In genomic region chr2:24791452-24791851, GRCh38 we compare ENCODE assay signal across 21 cellular contexts. TPM values are rescaled to one million over a fixed set of nuclear protein-coding genes. Genes with fewer than 3 reads are reported as not detected.
DNase-seq lines count a peak whose midpoint lies in the region; ATAC-seq and TF ChIP-seq lines count a peak whose summit lies in the region.
"Had no signal": no experiment of that assay in that cellular context is flagged by ENCODE, and none has a peak within 500 bp of the region (broad histone marks: within the 10 kb centered on the region; RNA-seq: fewer than 3 reads in every experiment).

No MANE protein-coding gene starts in this region.

- peak overlapping the region in 2 of 7 donors; percentile 19 to 54 for H3K4me3 Mint-ChIP-seq in CD8-positive, alpha-beta memory T cell

- H4K91ac ChIP-seq in trophoblast cell (ENCODE audit: low read depth, low read length), result no peak overlapping the region

- H3K79me2 ChIP-seq in HCT116 (ENCODE audit: insufficient read depth, low read length) (peaks cover 32% of the 10 kb centered on the region), trophoblast cell (ENCODE audit: control insufficient read depth, insufficient read depth, low read length, poor library complexity) (peaks cover 14% of the 10 kb centered on the region)

- in situ Hi-C loops in Panc1 (cut with HindIII; ENCODE audit: low pct_unique_long_range_greater_than_20kb, low sequenced_read_pairs), result no loop called here

- RAD21 ChIA-PET in HCT116 (lab: Charles Lee; ENCODE audit: low non-redundant PET in 1 of 2, low total read pairs in 2 of 2, uncharacterized antibody in 2 of 2, unreplicated experiment in 2 of 2), result interaction anchor here in 1 of 2 experiments (0.9 kb wide), 1 partner anchor 212 kb away, joined by 4 read pairs; no protein-coding TSS in a partner anchor

- peak overlapping the region; percentile 90 for H3K27ac ChIP-seq in CD8-positive, alpha-beta memory T cell (ENCODE audit: low read depth, low read length)
- H3K27ac ChIP-seq in HCT116 (ENCODE audit: low read depth, low read length), result no peak overlapping the region
- H3K27ac ChIP-seq in Panc1 (ENCODE audit: low read length), result peak overlapping the region; percentile 89
- peak overlapping the region; percentile 46 for H3K27ac ChIP-seq in lower lobe of right lung
- no peak overlapping the region for H3K27ac ChIP-seq in trophoblast cell (ENCODE audit: low read depth, low read length)
- H3K27ac ChIP-seq: HL-60 had no signal

- no peak overlapping the region for H2BK5ac ChIP-seq in trophoblast cell (ENCODE audit: low read depth, low read length, poor library complexity)

- H3K14ac ChIP-seq in trophoblast cell (ENCODE audit: low read length), result no peak overlapping the region

- intact Hi-C loops in HCT116 (cut with micrococcal nuclease) (no loop called here), Panc1 (cut with micrococcal nuclease; ENCODE audit: unreplicated experiment) (no loop called here), lower lobe of right lung (cut with DNase I) (no loop called here)

- peak overlapping the region in 1 of 8 donors; percentile 54 for H3K27ac Mint-ChIP-seq in CD8-positive, alpha-beta memory T cell
- H3K27ac Mint-ChIP-seq: stimulated activated naive CD8-positive, alpha-beta T cell treated with anti-CD3 and anti-CD28 coated beads, Interleukin-15, amount 100 ng/mL, for 72 hours had no signal

- TF ChIP-seq CTCF in HCT116 (IDR thresholded peaks at IDR 0.05 in 2 of 3, conservative IDR thresholded peaks at IDR 0.05 in 1 of 3; ENCODE audit: borderline replicate concordance in 1 of 3, insufficient read depth in 1 of 3, low read depth in 2 of 3, low read length in 2 of 3) (no peak), Panc1 (IDR thresholded peaks at IDR 0.05) (no peak), lower lobe of right lung (IDR thresholded peaks at IDR 0.05) (no peak)

- no peaks in the 10 kb centered on the region for H4K20me1 ChIP-seq in HCT116 (ENCODE audit: insufficient read depth)

- peaks cover 17 to 24% (median 22%) of the 10 kb centered on the region in 3 donors for H3K4me1 Mint-ChIP-seq in CD8-positive, alpha-beta memory T cell

- H3K18ac ChIP-seq in trophoblast cell (ENCODE audit: low read length), result no peak overlapping the region

- H2AFZ ChIP-seq in HCT116 (ENCODE audit: low read depth, low read length, poor library complexity, severe bottlenecking) (no peak overlapping the region), trophoblast cell (ENCODE audit: insufficient read depth, low read length, poor library complexity) (no peak overlapping the region)

- no peak overlapping the region for H2AK5ac ChIP-seq in trophoblast cell (ENCODE audit: low read length)

- H3K36me3 Mint-ChIP-seq in CD8-positive, alpha-beta memory T cell, result peaks cover 4 to 26% (median 4%) of the 10 kb centered on the region in 3 donors

- H3K23ac ChIP-seq in trophoblast cell (ENCODE audit: low read length), result no peak overlapping the region

- BruUV-seq in HCT116 (replicated peaks; lab: Mats Ljungman, UMichigan) (no TSS peak), Panc1 (replicated peaks; lab: Mats Ljungman, UMichigan) (no TSS peak)

- H3K4me2 ChIP-seq in HCT116 (ENCODE audit: low read length), result peak overlapping the region; percentile 83
- H3K4me2 ChIP-seq in trophoblast cell (ENCODE audit: low read length), result no peak overlapping the region

- H3K9me2 ChIP-seq in HCT116 (ENCODE audit: insufficient read depth), result no peaks in the 10 kb centered on the region

- CTCF ChIA-PET in CD8-positive, alpha-beta memory T cell (lab: Charles Lee), result interaction anchor here (0.6 kb wide), 1 partner anchor 301 kb away, joined by 4 read pairs; no protein-coding TSS in a partner anchor
- CTCF ChIA-PET in HCT116 (lab: Charles Lee), result interaction anchor here (0.6 to 1.5 kb wide), 4 partner anchors 14 to 369 kb away, joined by 3 to 5 read pairs (median 4); no protein-coding TSS in a partner anchor
- CTCF ChIA-PET in Panc1 (lab: Charles Lee), result interaction anchor here (0.7 to 1.0 kb wide), 2 partner anchors 13 to 382 kb away, joined by 3 to 15 read pairs; no protein-coding TSS in a partner anchor

- TF ChIP-seq POLR2A in HCT116 (IDR thresholded peaks at IDR 0.05; ENCODE audit: borderline replicate concordance, extremely low read depth, insufficient read depth, insufficient read length), result no peak

- H3K9ac ChIP-seq in HCT116 (ENCODE audit: low read length) (0 out of 2 replicates have a peak overlapping the region, but pooled peaks have one; percentile 92), trophoblast cell (ENCODE audit: low read length) (no peak overlapping the region)

- WGBS in trophoblast cell (ENCODE audit: extremely low coverage, insufficient coverage, insufficient read length), result no CpG with 5 or more reads among the region's 5 CpGs

- H4K8ac ChIP-seq in trophoblast cell (ENCODE audit: low read depth, low read length), result no peak overlapping the region

- no peaks in the 10 kb centered on the region for H3K27me3 ChIP-seq in CD8-positive, alpha-beta memory T cell (ENCODE audit: insufficient read depth, low read length, poor library complexity, severe bottlenecking)
- H3K27me3 ChIP-seq in HCT116 (ENCODE audit: insufficient read depth, low read length) (no peaks in the 10 kb centered on the region), Panc1 (ENCODE audit: control insufficient read depth, insufficient read depth, low read length) (no peaks in the 10 kb centered on the region), lower lobe of right lung (ENCODE audit: low read depth) (no peaks in the 10 kb centered on the region), trophoblast cell (ENCODE audit: insufficient read depth, low read length) (no peaks in the 10 kb centered on the region)
- H3K27me3 ChIP-seq: upper lobe of right lung had no signal

- H3K9me3 ChIP-seq in CD8-positive, alpha-beta memory T cell (ENCODE audit: low read length), result no peaks in the 10 kb centered on the region
- H3K9me3 ChIP-seq in HCT116 (ENCODE audit: control insufficient read depth in 1 of 2, insufficient read depth in 1 of 2, low read depth in 1 of 2, low read length in 2 of 2) (no peaks in the 10 kb centered on the region), Panc1 (ENCODE audit: control insufficient read depth, insufficient read depth, low read depth, low read length) (no peaks in the 10 kb centered on the region), lower lobe of right lung (no peaks in the 10 kb centered on the region), trophoblast cell (ENCODE audit: insufficient read depth, low read depth, low read length) (peaks cover 1% of the 10 kb centered on the region)
- H3K9me3 ChIP-seq: prostate gland, upper lobe of right lung had no signal

- DNase-seq in CD8-positive, alpha-beta memory T cell, result no peak
- no peak for DNase-seq in HCT116 (ENCODE audit: low read depth, low spot score)
- no peak for DNase-seq in Panc1 (ENCODE audit: low read depth, low spot score)
- DNase-seq in lower lobe of right lung, result no peak
- DNase-seq in trophoblast cell, result no peak
- no peak for DNase-seq in SK-N-DZ (ENCODE audit: low spot score)
- DNase-seq in MV-4-11 (lab: John Stamatoyannopoulos, UW), result no peak
- DNase-seq in NK-92 treated with Interleukin-12 subunit alpha and Interleukin-12 subunit beta, amount 100 ng/mL, for 24 hours (lab: John Stamatoyannopoulos, UW), result no peak
- DNase-seq: activated CD4-positive, alpha-beta T cell treated with anti-CD3 and anti-CD28 coated beads, Interleukin-2, amount 10 ng/mL, durations not matched to agents 7 days and 5 days; activated gamma-delta T cell treated with Interleukin-2 at 50 U/mL for 16 hours; activated T-cell treated with anti-CD3 and anti-CD28 coated beads for 4 hours; anterior cingulate cortex; central memory CD4-positive, alpha-beta T cell; erythroblast; natural killer cell; NCI-H1105; NCI-H524 treated with DMSO at 0.1 percent for 48 hours; stimulated activated naive CD8-positive, alpha-beta T cell treated with anti-CD3 and anti-CD28 coated beads, Interleukin-15, amount 100 ng/mL, for 72 hours; upper lobe of right lung had no signal

- POLR2A ChIA-PET in CD8-positive, alpha-beta memory T cell (lab: Charles Lee), result no interaction called here
- POLR2A ChIA-PET in HCT116 (lab: Charles Lee) (no interaction called here), Panc1 (lab: Charles Lee) (interaction anchor here (0.6 kb wide), 1 partner anchor 44 kb away, joined by 4 read pairs; no protein-coding TSS in a partner anchor)

- no peak overlapping the region for H2BK120ac ChIP-seq in trophoblast cell (ENCODE audit: insufficient read depth, low read length, poor library complexity)

- H3K4ac ChIP-seq in trophoblast cell (ENCODE audit: low read depth, low read length), result no peak overlapping the region

- H2BK12ac ChIP-seq in trophoblast cell (ENCODE audit: low read length), result no peak overlapping the region

- H3K4me1 ChIP-seq in CD8-positive, alpha-beta memory T cell (ENCODE audit: insufficient read depth, low read length), result peaks cover 7% of the 10 kb centered on the region
- H3K4me1 ChIP-seq in HCT116 (ENCODE audit: control insufficient read depth in 1 of 2, insufficient read depth in 2 of 2, low read length in 2 of 2) (peaks cover 12 to 34% of the 10 kb centered on the region in 2 experiments), Panc1 (ENCODE audit: control insufficient read depth, insufficient read depth, low read length) (peaks cover 27% of the 10 kb centered on the region), lower lobe of right lung (peaks cover 20% of the 10 kb centered on the region), trophoblast cell (ENCODE audit: control insufficient read depth in 1 of 2, insufficient read depth in 2 of 2, low read length in 2 of 2) (peaks cover 4 to 6% of the 10 kb centered on the region in 2 experiments)
- H3K4me1 ChIP-seq: prostate gland had no signal

- no peak for ATAC-seq in HCT116
- no peak for ATAC-seq in Panc1
- ATAC-seq in lower lobe of right lung, result no peak
- ATAC-seq: natural killer cell; stimulated activated naive CD8-positive, alpha-beta T cell treated with anti-CD3 and anti-CD28 coated beads, Interleukin-15, amount 100 ng/mL, for 72 hours; upper lobe of right lung had no signal

- no peaks in the 10 kb centered on the region for H3K9me3 Mint-ChIP-seq in CD8-positive, alpha-beta memory T cell
- H3K9me3 Mint-ChIP-seq: activated CD4-positive, alpha-beta T cell treated with anti-CD3 and anti-CD28 coated beads, Interleukin-2, amount 10 ng/mL, durations not matched to agents 7 days and 5 days; natural killer cell; stimulated activated naive CD8-positive, alpha-beta T cell treated with anti-CD3 and anti-CD28 coated beads, Interleukin-15, amount 100 ng/mL, for 72 hours had no signal

- H4K12ac ChIP-seq in trophoblast cell (ENCODE audit: low read depth, low read length), result no peak overlapping the region

- no peaks in the 10 kb centered on the region for H3K36me3 ChIP-seq in CD8-positive, alpha-beta memory T cell (ENCODE audit: insufficient read depth, low read length)
- H3K36me3 ChIP-seq in HCT116 (ENCODE audit: control insufficient read depth in 1 of 2, insufficient read depth in 2 of 2, low read length in 2 of 2) (peaks cover 0 to 9% of the 10 kb centered on the region in 2 experiments; a peak in 1 of 4 replicates), Panc1 (ENCODE audit: control insufficient read depth, insufficient read depth, low read length) (peaks cover 6% of the 10 kb centered on the region; the same call in 1 of the 2 replicates), lower lobe of right lung (peaks cover 4% of the 10 kb centered on the region), trophoblast cell (ENCODE audit: control insufficient read depth in 1 of 2, insufficient read depth in 2 of 2, low read length in 2 of 2) (peaks cover 0 to 3% of the 10 kb centered on the region in 2 experiments)
- H3K36me3 ChIP-seq: prostate gland, upper lobe of right lung had no signal

- TF ChIP-seq RAD21 in HCT116 (IDR thresholded peaks at IDR 0.05; ENCODE audit: low read depth), result no peak

- H3K4me3 ChIP-seq in CD8-positive, alpha-beta memory T cell (ENCODE audit: low read length), result no peak overlapping the region
- H3K4me3 ChIP-seq in HCT116 (replicated peaks in 1 of 2; ENCODE audit: low read depth in 1 of 2, low read length in 2 of 2), result no peak overlapping the region
- H3K4me3 ChIP-seq in Panc1 (ENCODE audit: low read depth in 2 of 2, low read length in 2 of 2), result peak overlapping the region; percentile 70 to 80; a peak in 3 of 4 replicates
- H3K4me3 ChIP-seq in lower lobe of right lung, result no peak overlapping the region
- H3K4me3 ChIP-seq in trophoblast cell (ENCODE audit: low read depth, low read length), result no peak overlapping the region

- H3K79me1 ChIP-seq in trophoblast cell (ENCODE audit: low read length), result peaks cover 11% of the 10 kb centered on the region

- no peaks in the 10 kb centered on the region for H3K27me3 Mint-ChIP-seq in CD8-positive, alpha-beta memory T cell
- H3K27me3 Mint-ChIP-seq: activated CD4-positive, alpha-beta T cell treated with anti-CD3 and anti-CD28 coated beads, Interleukin-2, amount 10 ng/mL, durations not matched to agents 7 days and 5 days; stimulated activated naive CD8-positive, alpha-beta T cell treated with anti-CD3 and anti-CD28 coated beads, Interleukin-15, amount 100 ng/mL, for 72 hours had no signal

RNA-seq across cellular contexts. Expression of gene PTRHD1, which starts 1.7 kb away (rescaled TPM):
- total RNA-seq in CD8-positive, alpha-beta memory T cell, result 10 to 100 TPM; 24.7 to 29.2 TPM
- polyA plus RNA-seq in CD8-positive, alpha-beta memory T cell, result 44.5 TPM
- total RNA-seq in HCT116 (2021; ENCODE audit: unreplicated experiment) (24.3 TPM), Panc1 (2021; ENCODE audit: unreplicated experiment) (55.1 TPM), lower lobe of right lung (24.6 TPM)
- 44.5 and 56.2 TPM in 2 replicates for polyA plus RNA-seq in HCT116 (2012)
- polyA plus RNA-seq in Panc1 (2012; ENCODE audit: insufficient read length), result 62.3 TPM
- 43.4 and 50.7 TPM in 2 replicates for polyA plus RNA-seq in trophoblast cell (2013)
- 13.6 and 23.3 TPM in 2 replicates for polyA plus RNA-seq in SK-N-DZ (2014; cell fraction: cytosol; rRNA removed)
- 6.6 and 29.7 TPM in 2 replicates for polyA plus RNA-seq in SK-N-DZ (2014; cell fraction: nucleus; rRNA removed)

RNA-seq across cellular contexts. Expression of gene CENPO, which starts 1.8 kb away (rescaled TPM):
- total RNA-seq in CD8-positive, alpha-beta memory T cell, result 10 to 100 TPM; 43.0 to 51.7 TPM
- polyA plus RNA-seq in CD8-positive, alpha-beta memory T cell, result 4.2 TPM
- total RNA-seq in HCT116 (2021; ENCODE audit: unreplicated experiment) (27.9 TPM), Panc1 (2021; ENCODE audit: unreplicated experiment) (39.3 TPM), lower lobe of right lung (5.3 TPM)
- 15.0 and 28.3 TPM in 2 replicates for polyA plus RNA-seq in HCT116 (2012)
- polyA plus RNA-seq in Panc1 (2012; ENCODE audit: insufficient read length), result 14.0 TPM
- polyA plus RNA-seq in trophoblast cell (2013), result 24.4 and 24.5 TPM in 2 replicates
- polyA plus RNA-seq in SK-N-DZ (2014; cell fraction: cytosol; rRNA removed), result 27.9 and 41.2 TPM in 2 replicates
- polyA plus RNA-seq in SK-N-DZ (2014; cell fraction: nucleus; rRNA removed), result 34.9 and 45.0 TPM in 2 replicates

Comparison
In these comparisons a context has a peak if more than half of its experiments do, and no peak if none do; other contexts are left out.
1. H3K27ac ChIP-seq: peak in CD8-positive, alpha-beta memory T cell (single experiment), Panc1 (single experiment) and lower lobe of right lung (single experiment); none in HCT116 (single experiment) and trophoblast cell (single experiment).
2. H3K4me3 ChIP-seq: peak in Panc1 (2 of 2); none in CD8-positive, alpha-beta memory T cell (single experiment), HCT116 (0 of 2), lower lobe of right lung (single experiment) and trophoblast cell (single experiment).